13 cellular contexts compared by ENCODE assay signal in the genomic region with DNA sequence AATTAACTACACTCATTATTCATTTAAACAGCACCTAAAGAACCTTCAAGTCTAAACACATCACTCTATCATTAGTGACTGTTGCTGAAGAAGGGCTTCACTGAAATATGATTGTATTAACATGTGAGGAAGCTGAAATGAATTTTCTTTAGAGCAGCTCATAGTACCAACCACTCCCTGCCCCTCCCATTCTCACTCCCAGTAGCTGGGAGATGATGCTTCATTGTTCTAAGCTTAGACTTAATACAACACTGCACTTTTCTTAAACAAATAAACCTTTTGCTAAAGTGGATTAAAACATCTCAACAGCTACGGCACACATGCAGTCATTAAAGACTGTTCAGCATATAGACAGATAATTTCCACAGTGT.
DNase-seq lines count a peak whose midpoint lies in the region; ATAC-seq and TF ChIP-seq lines count a peak whose summit lies in the region.
"Had no signal": no experiment of that assay in that cellular context is flagged by ENCODE, and none has a peak within 500 bp of the region (broad histone marks: within the 10 kb centered on the region; RNA-seq: fewer than 3 reads in every experiment).

No MANE protein-coding gene starts in this region.

- H3K27ac Mint-ChIP-seq in T-helper 1 cell treated with Interleukin-12 subunit alpha and Interleukin-12 subunit beta and Interleukin-4 antibody, amounts not matched to agents 30 μg/mL and 1 μg/mL, for 36 hours, result peak overlapping the region; percentile 78
- H3K27ac Mint-ChIP-seq in CD14-positive monocyte (peak overlapping the region in 3 of 7 donors; percentile 24 to 79 (median 76)), endodermal cell (no peak overlapping the region)

- no peak for ATAC-seq in HG03521 (IDR thresholded peaks at IDR 0.05; ENCODE audit: unreplicated experiment)

- H3K9me3 ChIP-seq in sigmoid colon (no peaks in the 10 kb centered on the region), endodermal cell (ENCODE audit: control insufficient read depth, low read length) (no peaks in the 10 kb centered on the region)
- H3K9me3 ChIP-seq: SJSA1 had no signal

- H3K4me3 Mint-ChIP-seq in T-helper 1 cell treated with Interleukin-12 subunit alpha and Interleukin-12 subunit beta and Interleukin-4 antibody, amounts not matched to agents 30 μg/mL and 1 μg/mL, for 36 hours, result peak overlapping the region; percentile 52
- H3K4me3 Mint-ChIP-seq in CD14-positive monocyte (no peak overlapping the region), endodermal cell (no peak overlapping the region)

- no peaks in the 10 kb centered on the region for H3K36me3 ChIP-seq in sigmoid colon
- H3K36me3 ChIP-seq in endodermal cell (ENCODE audit: control insufficient read depth, insufficient read depth, low read length), result no peaks in the 10 kb centered on the region
- H3K36me3 ChIP-seq: brain microvascular endothelial cell, SJSA1 had no signal

- TF ChIP-seq EP300 in sigmoid colon (IDR thresholded peaks at IDR 0.05), result no peak

- H3K4me1 ChIP-seq in sigmoid colon (peaks cover 0 to 54% (median 50%) of the 10 kb centered on the region in 4 donors), endodermal cell (ENCODE audit: control insufficient read depth, insufficient read depth, low read length) (peaks cover 5% of the 10 kb centered on the region)
- H3K4me1 ChIP-seq: parathyroid adenoma had no signal

- peaks cover 4% of the 10 kb centered on the region for H3K9me3 Mint-ChIP-seq in T-helper 1 cell treated with Interleukin-12 subunit alpha and Interleukin-12 subunit beta and Interleukin-4 antibody, amounts not matched to agents 30 μg/mL and 1 μg/mL, for 36 hours
- no peaks in the 10 kb centered on the region for H3K9me3 Mint-ChIP-seq in CD14-positive monocyte
- H3K9me3 Mint-ChIP-seq in endodermal cell, result peaks cover 6% of the 10 kb centered on the region

- H3K9ac ChIP-seq in endodermal cell (ENCODE audit: extremely low read depth, low read length, poor library complexity, severe bottlenecking), result no peak overlapping the region
- H3K9ac ChIP-seq: parathyroid adenoma had no signal

- TF ChIP-seq POLR2A in sigmoid colon (IDR thresholded peaks at IDR 0.05), result no peak

- peaks cover 31% of the 10 kb centered on the region for H3K36me3 Mint-ChIP-seq in T-helper 1 cell treated with Interleukin-12 subunit alpha and Interleukin-12 subunit beta and Interleukin-4 antibody, amounts not matched to agents 30 μg/mL and 1 μg/mL, for 36 hours (ENCODE audit: low read depth)
- H3K36me3 Mint-ChIP-seq in CD14-positive monocyte, result peaks cover 3 to 4% of the 10 kb centered on the region in 2 donors
- peaks cover 2% of the 10 kb centered on the region for H3K36me3 Mint-ChIP-seq in endodermal cell (ENCODE audit: low read depth)

- TF ChIP-seq CTCF in epithelial cell of esophagus (IDR thresholded peaks at IDR 0.05; ENCODE audit: insufficient read depth, low read depth, low read length, missing control alignments) (no peak), sigmoid colon (IDR thresholded peaks at IDR 0.05) (no peak), CD14-positive monocyte (IDR thresholded peaks at IDR 0.05) (no peak), endodermal cell (conservative IDR thresholded peaks at IDR 0.05) (no peak)

- intact Hi-C loops in sigmoid colon (cut with DNase I), result no loop called here
- intact Hi-C loops in CD14-positive monocyte (cut with micrococcal nuclease), result no loop called here

- H3K27me3 Mint-ChIP-seq in T-helper 1 cell treated with Interleukin-12 subunit alpha and Interleukin-12 subunit beta and Interleukin-4 antibody, amounts not matched to agents 30 μg/mL and 1 μg/mL, for 36 hours (ENCODE audit: low read depth), result no peaks in the 10 kb centered on the region
- H3K27me3 Mint-ChIP-seq in CD14-positive monocyte (ENCODE audit: low read depth in 3 of 3), result no peaks in the 10 kb centered on the region
- no peaks in the 10 kb centered on the region for H3K27me3 Mint-ChIP-seq in endodermal cell (ENCODE audit: insufficient read depth)

- no peak for DNase-seq in T-helper 1 cell
- DNase-seq in NCI-H69 (lab: John Stamatoyannopoulos, UW), result peak; percentile 99
- peak; percentile 93 for DNase-seq in epithelial cell of esophagus (ENCODE audit: low read depth)
- no peak for DNase-seq in sigmoid colon
- DNase-seq in CD14-positive monocyte (ENCODE audit: low spot score), result no peak
- no peak for DNase-seq in endodermal cell
- DNase-seq: brain microvascular endothelial cell, kidney glomerular epithelial cell, NCI-H2171 had no signal

- H3K27me3 ChIP-seq in sigmoid colon (no peaks in the 10 kb centered on the region), endodermal cell (ENCODE audit: control insufficient read depth, insufficient read depth, low read length, poor library complexity, severe bottlenecking) (no peaks in the 10 kb centered on the region)
- H3K27me3 ChIP-seq: brain microvascular endothelial cell, SJSA1 had no signal

- H3K4me1 Mint-ChIP-seq in T-helper 1 cell treated with Interleukin-12 subunit alpha and Interleukin-12 subunit beta and Interleukin-4 antibody, amounts not matched to agents 30 μg/mL and 1 μg/mL, for 36 hours (ENCODE audit: low read depth), result peaks cover 61% of the 10 kb centered on the region
- H3K4me1 Mint-ChIP-seq in CD14-positive monocyte (peaks cover 80% of the 10 kb centered on the region), endodermal cell (peaks cover 35% of the 10 kb centered on the region)

- peak overlapping the region in 3 of 4 donors; percentile 9 to 83 (median 75) for H3K27ac ChIP-seq in sigmoid colon
- H3K27ac ChIP-seq in endodermal cell (ENCODE audit: low read depth, low read length), result no peak overlapping the region
- H3K27ac ChIP-seq: parathyroid adenoma, SJSA1 had no signal

- no peak overlapping the region for H3K4me3 ChIP-seq in epithelial cell of esophagus (ENCODE audit: low read length)
- no peak overlapping the region for H3K4me3 ChIP-seq in sigmoid colon
- H3K4me3 ChIP-seq in endodermal cell (ENCODE audit: low read length), result no peak overlapping the region
- H3K4me3 ChIP-seq: SJSA1 had no signal

- WGBS in sigmoid colon, 2 donors, result 14 to 58% methylated on average over 1 of the region's 1 CpG
- WGBS in endodermal cell (ENCODE audit: insufficient coverage in 1 of 2, insufficient read length in 1 of 2), 2 experiments, result 87% methylated on average over 1 of the region's 1 CpG; no CpG with 5 or more reads in 1 of the 2 experiments

Comparison
In these comparisons a context has a peak if more than half of its experiments do, and no peak if none do; other contexts are left out.
1. DNase-seq: peak in NCI-H69 (single experiment) and epithelial cell of esophagus (single experiment); none in T-helper 1 cell (0 of 5), sigmoid colon (single experiment), CD14-positive monocyte (single experiment) and endodermal cell (single experiment).